ENCODE assay signal across 8 cellular contexts in genomic region chr22:36481393-36482168, GRCh38. TPM values are rescaled to one million over a fixed set of nuclear protein-coding genes. Genes with fewer than 3 reads are reported as not detected.
A peak's percentile ranks its signal among the peaks of the same experiment; 100 is the strongest.
DNase-seq lines count a peak whose midpoint lies in the region; ATAC-seq and TF ChIP-seq lines count a peak whose summit lies in the region.

TXN2 (minus strand) TSS chr22:36481640; CDS start chr22:36480837, 803 bp downstream.

- H3K9me3 ChIP-seq in DOHH2 (ENCODE audit: control insufficient read depth, insufficient read depth, low read length) (no peaks in the 10 kb centered on the region), RWPE2 (ENCODE audit: severe bottlenecking) (peaks cover 1% of the 10 kb centered on the region), fibroblast of lung (ENCODE audit: control insufficient read depth, insufficient read depth, low read depth, low read length) (no peaks in the 10 kb centered on the region)

- H3K27me3 ChIP-seq in DOHH2 (ENCODE audit: control insufficient read depth, low read length) (no peaks in the 10 kb centered on the region), RWPE2 (ENCODE audit: insufficient read depth, poor library complexity, severe bottlenecking) (no peaks in the 10 kb centered on the region), fibroblast of lung (ENCODE audit: control insufficient read depth, insufficient read depth, low read length) (no peaks in the 10 kb centered on the region)

- H3K36me3 ChIP-seq in DOHH2 (ENCODE audit: control insufficient read depth, low read length) (peaks cover 47% of the 10 kb centered on the region), RWPE2 (ENCODE audit: low read depth) (peaks cover 35% of the 10 kb centered on the region), fibroblast of lung (ENCODE audit: control insufficient read depth, insufficient read depth, low read length) (peaks cover 9% of the 10 kb centered on the region)

- no peaks in the 10 kb centered on the region for H3K9me3 Mint-ChIP-seq in activated T-helper 2 cell treated with anti-CD3 and anti-CD28 coated beads, Interferon-gamma antibody, Interleukin-2, Interleukin-4, amounts not matched to agents 10 μg/mL and 5 μg/mL and 100 μg/mL, durations not matched to agents 14 hours and 24 hours and 36 hours
- H3K9me3 Mint-ChIP-seq in natural killer cell: no peaks in the 10 kb centered on the region

- peaks cover 13% of the 10 kb centered on the region for H3F3A ChIP-seq in DOHH2 (ENCODE audit: control insufficient read depth, insufficient read depth)

- no peaks in the 10 kb centered on the region for H3K27me3 Mint-ChIP-seq in activated T-helper 2 cell treated with anti-CD3 and anti-CD28 coated beads, Interferon-gamma antibody, Interleukin-2, Interleukin-4, amounts not matched to agents 10 μg/mL and 5 μg/mL and 100 μg/mL, durations not matched to agents 14 hours and 24 hours and 36 hours (ENCODE audit: low read depth)
- no peaks in the 10 kb centered on the region for H3K27me3 Mint-ChIP-seq in natural killer cell (ENCODE audit: low read depth in 2 of 2)

- H3K27ac ChIP-seq in DOHH2 (ENCODE audit: low read depth, low read length) (peak within 1 kb of the TSS; percentile 91), RWPE2 (ENCODE audit: poor library complexity, severe bottlenecking) (peak within 1 kb of the TSS; percentile 86), fibroblast of lung (ENCODE audit: insufficient read depth, low read length) (peak within 1 kb of the TSS; percentile 99)

- intact Hi-C loops in activated T-helper 2 cell treated with anti-CD3 and anti-CD28 coated beads, Interferon-gamma antibody, Interleukin-2, Interleukin-4, amounts not matched to agents 10 μg/mL and 5 μg/mL and 100 μg/mL, durations not matched to agents 14 hours and 24 hours and 36 hours (cut with micrococcal nuclease): loop anchor here (1.0 kb wide), 2 partner anchors 48 to 242 kb away; partner anchors contain the start of genes APOL2 and EIF3D
- intact Hi-C loops in natural killer cell (cut with micrococcal nuclease): loop anchor here (1.0 to 5.0 kb wide), 3 partner anchors 27 to 48 kb away; partner anchors contain the start of gene EIF3D

- peak within 1 kb of the TSS; percentile 94 for H3K27ac Mint-ChIP-seq in activated T-helper 2 cell treated with anti-CD3 and anti-CD28 coated beads, Interferon-gamma antibody, Interleukin-2, Interleukin-4, amounts not matched to agents 10 μg/mL and 5 μg/mL and 100 μg/mL, durations not matched to agents 14 hours and 24 hours and 36 hours
- H3K27ac Mint-ChIP-seq in natural killer cell: peak within 1 kb of the TSS; percentile 94 to 99

- H4K20me1 ChIP-seq in DOHH2 (ENCODE audit: control insufficient read depth, insufficient read depth, low read depth, low read length): no peaks in the 10 kb centered on the region
- no peaks in the 10 kb centered on the region for H4K20me1 ChIP-seq in fibroblast of lung (ENCODE audit: control insufficient read depth, extremely low read depth, insufficient read depth, low read length)

- H3K4me3 ChIP-seq in DOHH2 (ENCODE audit: low read length): peak within 1 kb of the TSS; percentile 88
- H3K4me3 ChIP-seq in RWPE2 (ENCODE audit: severe bottlenecking): peak within 1 kb of the TSS; percentile 85
- H3K4me3 ChIP-seq in fibroblast of lung (replicated peaks in 1 of 4; ENCODE audit: control extremely low read depth in 1 of 4, insufficient read depth in 1 of 4, low read depth in 3 of 4, low read length in 4 of 4): peak within 1 kb of the TSS; percentile 90 to 99 (median 96)

- peak within 1 kb of the TSS; percentile 97 for H3K9ac ChIP-seq in fibroblast of lung (ENCODE audit: insufficient read depth, low read length)

- DNase-seq in GOT3 (lab: John Stamatoyannopoulos, UW) (peak; percentile 87), LoVo (ENCODE audit: low spot score) (peak; percentile 96), RWPE2 (ENCODE audit: low spot score) (peak; percentile 97), fibroblast of lung (ENCODE audit: low read depth in 2 of 2) (peak; percentile 95 to 97), natural killer cell (peak; percentile 97)
- DNase-seq in activated T-helper 2 cell treated with anti-CD3 and anti-CD28 coated beads, Interferon-gamma antibody, Interleukin-2, Interleukin-4, amounts not matched to agents 10 μg/mL and 5 μg/mL and 100 μg/mL, durations not matched to agents 14 hours and 24 hours and 36 hours (ENCODE audit: low spot score): peak; percentile 92
- DNase-seq in stimulated activated naive CD4-positive, alpha-beta T cell treated with Interleukin-2 at 50 U/mL for 16 hours (lab: John Stamatoyannopoulos, UW): peak; percentile 94

- H3K4me1 Mint-ChIP-seq in activated T-helper 2 cell treated with anti-CD3 and anti-CD28 coated beads, Interferon-gamma antibody, Interleukin-2, Interleukin-4, amounts not matched to agents 10 μg/mL and 5 μg/mL and 100 μg/mL, durations not matched to agents 14 hours and 24 hours and 36 hours (ENCODE audit: low read depth): peaks cover 12% of the 10 kb centered on the region
- H3K4me1 Mint-ChIP-seq in natural killer cell: peaks cover 14 to 20% of the 10 kb centered on the region in 2 donors

- H3K4me3 Mint-ChIP-seq in activated T-helper 2 cell treated with anti-CD3 and anti-CD28 coated beads, Interferon-gamma antibody, Interleukin-2, Interleukin-4, amounts not matched to agents 10 μg/mL and 5 μg/mL and 100 μg/mL, durations not matched to agents 14 hours and 24 hours and 36 hours (ENCODE audit: low read depth): peak within 1 kb of the TSS; percentile 97
- peak within 1 kb of the TSS; percentile 94 for H3K4me3 Mint-ChIP-seq in natural killer cell

- H3K79me2 ChIP-seq in DOHH2 (ENCODE audit: control insufficient read depth, low read length) (peaks cover 32% of the 10 kb centered on the region), fibroblast of lung (ENCODE audit: control insufficient read depth, insufficient read depth, low read length) (peaks cover 12% of the 10 kb centered on the region)

- H3K36me3 Mint-ChIP-seq in activated T-helper 2 cell treated with anti-CD3 and anti-CD28 coated beads, Interferon-gamma antibody, Interleukin-2, Interleukin-4, amounts not matched to agents 10 μg/mL and 5 μg/mL and 100 μg/mL, durations not matched to agents 14 hours and 24 hours and 36 hours (ENCODE audit: low read depth): peaks cover 33% of the 10 kb centered on the region
- peaks cover 6% of the 10 kb centered on the region for H3K36me3 Mint-ChIP-seq in natural killer cell

- TF ChIP-seq CTCF in DOHH2 (IDR thresholded peaks at IDR 0.05; ENCODE audit: low read depth, low read length, poor library complexity, severe bottlenecking): no peak
- TF ChIP-seq CTCF in RWPE2 (IDR thresholded peaks at IDR 0.05; ENCODE audit: poor library complexity, severe bottlenecking): no peak
- no peak for TF ChIP-seq CTCF in fibroblast of lung (conservative IDR thresholded peaks at IDR 0.05 in 1 of 2, IDR thresholded peaks at IDR 0.05 in 1 of 2; ENCODE audit: low read depth in 1 of 2, low read length in 2 of 2)
- TF ChIP-seq CTCF in natural killer cell (IDR thresholded peaks at IDR 0.05): no peak

- H2AFZ ChIP-seq in fibroblast of lung (ENCODE audit: low read length): peak within 1 kb of the TSS; percentile 96

- H3K4me2 ChIP-seq in DOHH2 (ENCODE audit: low read length) (peak within 1 kb of the TSS; percentile 74), fibroblast of lung (ENCODE audit: extremely low read depth, insufficient read depth, low read length) (peak within 1 kb of the TSS; percentile 84)

- H3K4me1 ChIP-seq in DOHH2 (ENCODE audit: control insufficient read depth, low read length) (peaks cover 18% of the 10 kb centered on the region), RWPE2 (ENCODE audit: insufficient read depth, poor library complexity, severe bottlenecking) (peaks cover 7% of the 10 kb centered on the region), fibroblast of lung (ENCODE audit: control insufficient read depth, extremely low read depth, insufficient read depth, low read length) (peaks cover 7% of the 10 kb centered on the region)

- ATAC-seq in RWPE2 (ENCODE audit: low read depth): peak; percentile 88
- ATAC-seq in natural killer cell: peak; percentile 82 to 92 (median 82)

- H3K9me2 ChIP-seq in DOHH2 (replicated peaks; ENCODE audit: control insufficient read depth, low read length): no peaks in the 10 kb centered on the region

RNA-seq across cellular contexts. Expression of gene TXN2, which starts in this region (rescaled TPM):
- total RNA-seq in activated T-helper 2 cell treated with anti-CD3 and anti-CD28 coated beads, Interferon-gamma antibody, Interleukin-2, Interleukin-4, amounts not matched to agents 10 μg/mL and 5 μg/mL and 100 μg/mL, durations not matched to agents 14 hours and 24 hours and 36 hours: 94.0 and 95.1 TPM in 2 replicates
- total RNA-seq in fibroblast of lung (20.5 and 25.3 TPM in 2 replicates), natural killer cell (10 to 100 TPM; 35.5 to 45.4 (median 41.5) TPM)
- 118 and 164 TPM in 2 replicates for polyA plus RNA-seq in fibroblast of lung
- 82.3 and 118 TPM in 2 replicates for polyA plus RNA-seq in fibroblast of lung (2012)
- 75.3 and 223 TPM in 2 replicates for polyA minus RNA-seq in fibroblast of lung (ENCODE audit: low replicate concordance)

Comparison
In these comparisons a context has a peak if more than half of its experiments do, and no peak if none do; other contexts are left out.
1. Peak in every context shown above with its lines: DNase-seq, ATAC-seq, H3K4me3 ChIP-seq and H3K27ac ChIP-seq.